8 cellular contexts compared by ENCODE assay signal in the genomic region with DNA sequence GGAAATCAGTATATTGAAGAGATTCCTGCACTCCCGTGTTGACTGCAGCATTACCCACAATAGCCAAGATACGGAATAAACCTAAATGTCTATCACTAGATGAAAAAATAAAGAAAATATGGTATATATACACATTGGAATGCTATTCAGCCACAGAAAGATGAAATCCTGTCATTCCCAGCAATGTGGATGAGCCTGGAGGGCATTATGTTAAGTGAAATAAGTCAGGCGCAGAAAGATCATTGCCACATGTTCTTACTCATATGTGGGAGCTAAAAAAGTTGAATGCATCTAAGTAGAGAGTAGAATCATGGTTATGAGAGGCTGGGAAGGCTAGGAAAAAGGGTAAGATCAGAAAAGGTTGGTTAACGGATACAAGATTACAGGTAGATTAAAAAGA.
"Had no signal": no experiment of that assay in that cellular context is flagged by ENCODE, and none has a peak within 500 bp of the region (broad histone marks: within the 10 kb centered on the region; RNA-seq: fewer than 3 reads in every experiment).

No MANE protein-coding gene starts in this region.

- H3K4me3 ChIP-seq: GM23248, HAP-1, K562 had no signal

- H3K9ac ChIP-seq: GM23248 had no signal

- H2AFZ ChIP-seq: GM23248 had no signal

- H3K27ac ChIP-seq: GM23248 had no signal

- H3K9me3 ChIP-seq: HAP-1 had no signal

- DNase-seq: GM23248, GOT3, H7, HFFc6, IMR-90 had no signal

- H3K4me1 ChIP-seq: HAP-1 had no signal

- H3K36me3 ChIP-seq: HAP-1 had no signal

- ATAC-seq: HCT116, K562 had no signal
